Comparison of ENCODE assay signal across 2 cellular contexts in the genomic region with DNA sequence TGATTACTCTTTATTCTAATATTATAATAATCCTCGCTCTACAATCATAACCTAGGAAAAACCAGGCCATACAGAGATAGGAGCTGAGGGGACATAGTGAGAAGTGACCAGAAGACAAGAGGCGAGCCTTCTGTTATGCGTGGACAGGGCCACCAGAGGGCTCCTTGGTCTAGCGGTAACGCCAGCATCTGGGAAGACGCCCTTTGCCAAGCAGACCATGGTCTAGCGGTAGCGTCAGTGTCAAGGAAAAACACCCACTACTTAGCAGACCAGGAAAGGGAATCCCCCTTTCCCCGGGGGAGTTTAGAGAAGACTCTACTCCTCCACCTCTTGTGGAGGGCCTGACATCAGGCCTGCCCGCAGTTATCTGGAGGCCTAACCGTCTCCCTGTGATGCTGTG.
A peak's percentile ranks its signal among the peaks of the same experiment; 100 is the strongest.
TF ChIP-seq lines count a peak whose summit lies in the region.

No MANE protein-coding gene starts in this region.

TF ChIP-seq in HEK293, 187 proteins besides CTCF, POLR2A, EP300 and RAD21:
- peak; percentile 47 for TF ChIP-seq ZNF654 (tag by site-specific recombination; IDR thresholded peaks at IDR 0.05; ENCODE audit: low read depth)
TF ChIP-seq in HEK293: peak in this region for 1; not testable (repeated sequence) for 186.

TF ChIP-seq in K562, 482 proteins besides CTCF, POLR2A, EP300 and RAD21:
- TF ChIP-seq, protein P1, sequence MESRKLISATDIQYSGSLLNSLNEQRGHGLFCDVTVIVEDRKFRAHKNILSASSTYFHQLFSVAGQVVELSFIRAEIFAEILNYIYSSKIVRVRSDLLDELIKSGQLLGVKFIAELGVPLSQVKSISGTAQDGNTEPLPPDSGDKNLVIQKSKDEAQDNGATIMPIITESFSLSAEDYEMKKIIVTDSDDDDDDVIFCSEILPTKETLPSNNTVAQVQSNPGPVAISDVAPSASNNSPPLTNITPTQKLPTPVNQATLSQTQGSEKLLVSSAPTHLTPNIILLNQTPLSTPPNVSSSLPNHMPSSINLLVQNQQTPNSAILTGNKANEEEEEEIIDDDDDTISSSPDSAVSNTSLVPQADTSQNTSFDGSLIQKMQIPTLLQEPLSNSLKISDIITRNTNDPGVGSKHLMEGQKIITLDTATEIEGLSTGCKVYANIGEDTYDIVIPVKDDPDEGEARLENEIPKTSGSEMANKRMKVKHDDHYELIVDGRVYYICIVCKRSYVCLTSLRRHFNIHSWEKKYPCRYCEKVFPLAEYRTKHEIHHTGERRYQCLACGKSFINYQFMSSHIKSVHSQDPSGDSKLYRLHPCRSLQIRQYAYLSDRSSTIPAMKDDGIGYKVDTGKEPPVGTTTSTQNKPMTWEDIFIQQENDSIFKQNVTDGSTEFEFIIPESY (CRISPR knock-in tag; IDR thresholded peaks at IDR 0.05): peak; percentile 100
- TF ChIP-seq SMC3 (conservative IDR thresholded peaks at IDR 0.05; ENCODE audit: insufficient read depth, low read depth, low read length): 0 out of 2 replicates have a peak, but pooled peaks have one; percentile 23
TF ChIP-seq in K562: peak in this region for 2; not testable (repeated sequence) for 480.
